ENCODE assay signal across 10 cellular contexts in genomic region chrX:3743821-3744439, GRCh38. TPM values are rescaled to one million over a fixed set of nuclear protein-coding genes. Genes with fewer than 3 reads are reported as not detected.
DNase-seq lines count a peak whose midpoint lies in the region; ATAC-seq and TF ChIP-seq lines count a peak whose summit lies in the region.
"Had no signal": no experiment of that assay in that cellular context is flagged by ENCODE, and none has a peak within 500 bp of the region (broad histone marks: within the 10 kb centered on the region; RNA-seq: fewer than 3 reads in every experiment).

No MANE protein-coding gene starts in this region.

- no peaks in the 10 kb centered on the region for H3K36me3 ChIP-seq in CD4-positive, alpha-beta memory T cell (ENCODE audit: insufficient read depth, low read length)

- H3K27ac Mint-ChIP-seq in CD4-positive, alpha-beta memory T cell, result peak overlapping the region; percentile 69 to 94 (median 87)
- no peak overlapping the region for H3K27ac Mint-ChIP-seq in HFFc6
- no peak overlapping the region for H3K27ac Mint-ChIP-seq in stimulated activated memory B cell treated with anti-CD40 and anti-IgM and Interleukin-4, amounts not matched to agents 10 μg/mL and 1 μg/mL and 100 μg/mL, for 72 hours

- CTCF ChIA-PET in CD4-positive, alpha-beta memory T cell (lab: Charles Lee; ENCODE audit: partially characterized antibody), result no interaction called here

- no peaks in the 10 kb centered on the region for H3K9me3 ChIP-seq in CD4-positive, alpha-beta memory T cell (ENCODE audit: control insufficient read depth in 1 of 2, low read length in 2 of 2)

- no peak for TF ChIP-seq CTCF in HFFc6 (IDR thresholded peaks at IDR 0.05)

- H3K4me3 ChIP-seq in CD4-positive, alpha-beta memory T cell (ENCODE audit: low read length in 2 of 2), result no peak overlapping the region

- H3K9me3 Mint-ChIP-seq in CD4-positive, alpha-beta memory T cell, result peaks cover 0 to 7% (median 2%) of the 10 kb centered on the region in 8 donors
- H3K9me3 Mint-ChIP-seq in HFFc6, result peaks cover 6% of the 10 kb centered on the region; the same call in 1 of the 2 replicates
- H3K9me3 Mint-ChIP-seq in stimulated activated memory B cell treated with anti-CD40 and anti-IgM and Interleukin-4, amounts not matched to agents 10 μg/mL and 1 μg/mL and 100 μg/mL, for 72 hours, result peaks cover 4% of the 10 kb centered on the region

- ATAC-seq in GM21526 (IDR thresholded peaks at IDR 0.05; ENCODE audit: low FRiP score, unreplicated experiment), result no peak
- no peak for ATAC-seq in stimulated activated memory B cell treated with anti-CD40 and anti-IgM and Interleukin-4, amounts not matched to agents 10 μg/mL and 1 μg/mL and 100 μg/mL, for 72 hours
- ATAC-seq: left colon had no signal

- peaks cover 38% of the 10 kb centered on the region for H3K4me1 ChIP-seq in CD4-positive, alpha-beta memory T cell (ENCODE audit: insufficient read depth, low read length)

- peaks cover 0 to 3% of the 10 kb centered on the region in 2 donors for H3K36me3 Mint-ChIP-seq in CD4-positive, alpha-beta memory T cell
- no peaks in the 10 kb centered on the region for H3K36me3 Mint-ChIP-seq in HFFc6 (ENCODE audit: low read depth)
- H3K36me3 Mint-ChIP-seq in stimulated activated memory B cell treated with anti-CD40 and anti-IgM and Interleukin-4, amounts not matched to agents 10 μg/mL and 1 μg/mL and 100 μg/mL, for 72 hours, result peaks cover 4% of the 10 kb centered on the region

- H3K4me3 Mint-ChIP-seq in CD4-positive, alpha-beta memory T cell, result peak overlapping the region; percentile 31 to 72 (median 62)
- no peak overlapping the region for H3K4me3 Mint-ChIP-seq in HFFc6
- no peak overlapping the region for H3K4me3 Mint-ChIP-seq in stimulated activated memory B cell treated with anti-CD40 and anti-IgM and Interleukin-4, amounts not matched to agents 10 μg/mL and 1 μg/mL and 100 μg/mL, for 72 hours

- POLR2A ChIA-PET in CD4-positive, alpha-beta memory T cell (lab: Charles Lee; ENCODE audit: partially characterized antibody), result interaction anchor here (1.2 to 2.3 kb wide), 4 partner anchors 30 to 72 kb away, joined by 5 to 9 read pairs (median 5); partner anchors contain the start of gene PRKX

- no peaks in the 10 kb centered on the region for H3K27me3 Mint-ChIP-seq in CD4-positive, alpha-beta memory T cell
- peaks cover 5% of the 10 kb centered on the region for H3K27me3 Mint-ChIP-seq in HFFc6 (ENCODE audit: insufficient read depth)
- peaks cover 13% of the 10 kb centered on the region for H3K27me3 Mint-ChIP-seq in stimulated activated memory B cell treated with anti-CD40 and anti-IgM and Interleukin-4, amounts not matched to agents 10 μg/mL and 1 μg/mL and 100 μg/mL, for 72 hours

- intact Hi-C loops in CD4-positive, alpha-beta memory T cell (cut with micrococcal nuclease), result no loop called here

- H3K27me3 ChIP-seq in CD4-positive, alpha-beta memory T cell (ENCODE audit: insufficient read depth, low read length), result no peaks in the 10 kb centered on the region

- no peak overlapping the region for H3K27ac ChIP-seq in CD4-positive, alpha-beta memory T cell (ENCODE audit: low read depth, low read length)

- peak; percentile 80 to 87 (median 84) for DNase-seq in CD4-positive, alpha-beta memory T cell
- peak; percentile 58 for DNase-seq in UCSD-AML1 (lab: John Stamatoyannopoulos, UW; ENCODE audit: unreplicated experiment)
- peak; percentile 28 for DNase-seq in activated effector memory CD4-positive, alpha-beta T cell treated with Interleukin-2 at 50 U/mL for 16 hours
- DNase-seq in stimulated activated CD4-positive, alpha-beta T cell treated with anti-CD3 and anti-CD28 coated beads, Interleukin-1b, Interleukin-23, amount 100 ng/mL, for 24 hours (ENCODE audit: low read depth in 4 of 4, low spot score in 1 of 4), result peak in 3 of 4 experiments; percentile 0 to 7 (median 1)
- DNase-seq in HFFc6, result no peak
- no peak for DNase-seq in 8988T
- DNase-seq: NCI-H345 had no signal

- H3K4me1 Mint-ChIP-seq in CD4-positive, alpha-beta memory T cell, result peaks cover 29 to 61% (median 41%) of the 10 kb centered on the region in 4 donors
- H3K4me1 Mint-ChIP-seq in HFFc6 (ENCODE audit: low read depth), result no peaks in the 10 kb centered on the region
- H3K4me1 Mint-ChIP-seq in stimulated activated memory B cell treated with anti-CD40 and anti-IgM and Interleukin-4, amounts not matched to agents 10 μg/mL and 1 μg/mL and 100 μg/mL, for 72 hours, result no peaks in the 10 kb centered on the region

RNA-seq across cellular contexts. Expression of gene PRKX, which starts 30.5 kb away (rescaled TPM):
- total RNA-seq in CD4-positive, alpha-beta memory T cell, result 10 to 100 TPM; 66.7 to 70.2 TPM
- 10 to 100 TPM; 63.0 to 73.9 TPM for polyA plus RNA-seq in CD4-positive, alpha-beta memory T cell
- 10 to 100 TPM in 2 of 6 experiments, 1 to 10 TPM in 4; 8.2 to 12.2 (median 9.3) TPM for total RNA-seq in HFFc6 (2021; fragmentation: NEBNext Ultra II Directional; extraction: Animal tissue kit (Norgen Biotek cat#: 25700))

Comparison
In these comparisons a context has a peak if more than half of its experiments do, and no peak if none do; other contexts are left out.
1. DNase-seq: peak in CD4-positive, alpha-beta memory T cell (5 of 5), UCSD-AML1 (single experiment), activated effector memory CD4-positive, alpha-beta T cell treated with Interleukin-2 at 50 U/mL for 16 hours (single experiment) and stimulated activated CD4-positive, alpha-beta T cell treated with anti-CD3 and anti-CD28 coated beads, Interleukin-1b, Interleukin-23, amount 100 ng/mL, for 24 hours (3 of 4); none in HFFc6 (single experiment) and 8988T (single experiment).
2. H3K27ac Mint-ChIP-seq: peak in CD4-positive, alpha-beta memory T cell (7 of 7); none in HFFc6 (single experiment) and stimulated activated memory B cell treated with anti-CD40 and anti-IgM and Interleukin-4, amounts not matched to agents 10 μg/mL and 1 μg/mL and 100 μg/mL, for 72 hours (single experiment).
3. H3K4me3 Mint-ChIP-seq: peak in CD4-positive, alpha-beta memory T cell (8 of 8); none in HFFc6 (single experiment) and stimulated activated memory B cell treated with anti-CD40 and anti-IgM and Interleukin-4, amounts not matched to agents 10 μg/mL and 1 μg/mL and 100 μg/mL, for 72 hours (single experiment).
4. RNA of gene PRKX, which starts 30.5 kb away (total RNA-seq): 66.7 to 70.2 TPM in CD4-positive, alpha-beta memory T cell; 8.2 to 12.2 TPM in HFFc6; every median in the first group is over 4 times any median in the second.